Comparison of ENCODE assay signal across 11 cellular contexts in genomic region chr3:114176487-114176886, GRCh38. TPM values are rescaled to one million over a fixed set of nuclear protein-coding genes. Genes with fewer than 3 reads are reported as not detected.
"Had no signal": no experiment of that assay in that cellular context is flagged by ENCODE, and none has a peak within 500 bp of the region (broad histone marks: within the 10 kb centered on the region; RNA-seq: fewer than 3 reads in every experiment).

No MANE protein-coding gene starts in this region.

- H3K9me3 ChIP-seq: HAP-1 had no signal

- H3K4me3 Mint-ChIP-seq: HFFc6 had no signal

- H3K9ac ChIP-seq: GM23248 had no signal

- H3K9me3 Mint-ChIP-seq: HFFc6 had no signal

- DNase-seq: GM23248, H7, HFFc6, IMR-90, KG1 had no signal

- FAIRE-seq: HTR-8/SVneo, K562 had no signal

- H3K36me3 ChIP-seq: HAP-1 had no signal

- ATAC-seq: HCT116, K562 had no signal

- H3K4me3 ChIP-seq: GM23248, HAP-1, K562 had no signal

- H3K27ac ChIP-seq: GM23248 had no signal

- H3K4me1 ChIP-seq: HAP-1 had no signal

- H2AFZ ChIP-seq: GM23248 had no signal

- H3K27ac Mint-ChIP-seq: HFFc6 had no signal

RNA-seq across cellular contexts. Expression of gene DRD3, which starts 2.4 kb away (rescaled TPM):
- total RNA-seq: GM23248, H4, H7, HFFc6, HT-29, IMR-90, K562 had no signal
- polyA plus RNA-seq: GM23248, IMR-90, K562 had no signal
